ENCODE assay signal across 8 cellular contexts in the genomic region with DNA sequence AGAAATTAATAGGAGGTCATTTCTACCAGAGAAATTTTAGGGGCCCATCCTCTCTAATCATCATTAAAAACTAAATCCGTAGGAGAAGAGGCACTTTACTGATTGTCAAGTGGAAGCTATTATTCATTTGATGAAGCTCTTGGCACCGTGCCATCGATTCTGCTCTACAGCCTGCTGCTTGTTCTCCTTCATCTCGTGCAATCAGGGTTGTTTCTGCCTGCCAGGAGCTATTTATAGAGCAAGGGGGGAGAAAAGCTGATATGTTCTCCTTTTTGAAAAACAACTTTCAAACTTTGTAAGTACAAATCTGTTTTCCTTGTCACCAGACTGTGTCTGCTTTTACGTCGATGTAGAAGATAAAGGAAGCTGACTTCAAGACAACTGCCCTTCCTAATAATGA.
DNase-seq lines count a peak whose midpoint lies in the region; ATAC-seq lines count a peak whose summit lies in the region.

No MANE protein-coding gene starts in this region.

- no peaks in the 10 kb centered on the region for H3K36me3 ChIP-seq in MG63

- ATAC-seq in right cardiac atrium (no peak), HG03025 (IDR thresholded peaks at IDR 0.05; ENCODE audit: low FRiP score, unreplicated experiment) (no peak), GM21526 (IDR thresholded peaks at IDR 0.05; ENCODE audit: low FRiP score, unreplicated experiment) (no peak), HG03521 (IDR thresholded peaks at IDR 0.05; ENCODE audit: unreplicated experiment) (no peak)

- no peak overlapping the region for H3K4me3 ChIP-seq in MG63
- no peak overlapping the region for H3K4me3 ChIP-seq in right cardiac atrium (ENCODE audit: low read length)

- peak; percentile 64 for DNase-seq in D341Med (ENCODE audit: low spot score)
- peak; percentile 3 for DNase-seq in MG63
- peak; percentile 92 for DNase-seq in NCI-H82 treated with DMSO at 0.1 percent for 48 hours (lab: John Stamatoyannopoulos, UW; ENCODE audit: unreplicated experiment)
- DNase-seq in right cardiac atrium: peak in 2 of 3 donors; percentile 12 to 56
- no peak for DNase-seq in cerebellar cortex (ENCODE audit: low spot score)

- H3K27me3 ChIP-seq in MG63: no peaks in the 10 kb centered on the region
- H3K27me3 ChIP-seq in right cardiac atrium (ENCODE audit: control insufficient read depth, insufficient read depth): no peaks in the 10 kb centered on the region

- intact Hi-C loops in right cardiac atrium (cut with DNase I): no loop called here

- no peaks in the 10 kb centered on the region for H3K4me1 ChIP-seq in right cardiac atrium (ENCODE audit: control insufficient read depth, insufficient read depth, low read length)

- H3K9me3 ChIP-seq in MG63 (no peaks in the 10 kb centered on the region), right cardiac atrium (ENCODE audit: control insufficient read depth, low read length) (no peaks in the 10 kb centered on the region)

- 3% methylated on average over 6 of the region's 6 CpGs for whole genome bisulfite sequencing in right cardiac atrium

- no peak overlapping the region for H3K27ac ChIP-seq in right cardiac atrium (ENCODE audit: low read length)
